1 cellular context compared by ENCODE assay signal in the genomic region with DNA sequence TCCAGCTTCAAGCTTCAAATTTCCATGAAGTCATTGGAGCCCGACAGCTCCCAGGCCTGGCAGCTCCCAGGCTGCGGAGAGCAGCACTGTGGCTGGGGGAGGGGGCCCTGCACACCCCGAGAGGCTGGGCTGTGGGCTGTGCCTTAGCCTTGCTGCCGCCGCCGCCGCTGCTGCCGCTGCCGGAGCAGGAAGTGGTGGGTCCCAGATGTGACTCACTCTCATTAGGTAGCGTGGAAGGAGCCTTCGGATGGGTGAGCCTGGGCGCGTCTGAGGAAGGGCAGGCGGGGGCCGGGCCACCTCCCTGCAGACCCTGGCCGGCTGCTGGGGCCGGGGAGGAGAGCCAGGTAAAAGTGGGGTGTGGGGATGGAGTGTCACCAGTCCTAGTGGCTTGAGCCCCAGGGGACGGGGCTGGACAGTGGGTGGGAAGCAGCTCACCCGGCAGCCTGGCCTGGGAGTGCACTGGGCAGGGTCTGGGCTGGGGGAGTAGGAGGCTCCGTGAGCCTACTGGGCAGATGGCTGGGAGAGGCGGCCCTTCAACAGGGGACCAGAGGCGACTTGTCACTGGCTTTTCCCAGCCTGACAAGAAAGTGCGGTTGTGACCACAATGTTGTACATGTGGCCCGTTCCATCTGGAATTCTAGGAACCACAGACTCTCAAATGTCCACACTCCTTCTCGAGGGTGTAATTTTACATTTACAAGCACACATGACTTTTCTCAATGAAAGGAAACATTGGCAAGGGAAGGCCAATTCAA.
TF ChIP-seq lines count a peak whose summit lies in the region.

A gene (plus strand): TSS at position 215 of the 755 bp plus-strand sequence. CDS start 21,629 bp downstream, outside the sequence.

TF ChIP-seq in K562, 482 proteins besides CTCF, POLR2A, EP300 and RAD21 (continued from another document and continues in another):
- no peak for TF ChIP-seq RBM17 (IDR thresholded peaks at IDR 0.05; ENCODE audit: borderline replicate concordance, low read depth, low read length)
- peak; percentile 70 for TF ChIP-seq SMARCA4 (IDR thresholded peaks at IDR 0.05)
- no peak for TF ChIP-seq MBD2 (IDR thresholded peaks at IDR 0.05; ENCODE audit: borderline replicate concordance, low read depth)
- peak; percentile 49; the same call in 1 of the 2 replicates for TF ChIP-seq ELF4 (CRISPR knock-in tag; IDR thresholded peaks at IDR 0.05)
- peak; percentile 32; the same call in 1 of the 2 replicates for TF ChIP-seq HCFC1 (IDR thresholded peaks at IDR 0.05; ENCODE audit: low read depth, low read length)
- TF ChIP-seq, protein P1, sequence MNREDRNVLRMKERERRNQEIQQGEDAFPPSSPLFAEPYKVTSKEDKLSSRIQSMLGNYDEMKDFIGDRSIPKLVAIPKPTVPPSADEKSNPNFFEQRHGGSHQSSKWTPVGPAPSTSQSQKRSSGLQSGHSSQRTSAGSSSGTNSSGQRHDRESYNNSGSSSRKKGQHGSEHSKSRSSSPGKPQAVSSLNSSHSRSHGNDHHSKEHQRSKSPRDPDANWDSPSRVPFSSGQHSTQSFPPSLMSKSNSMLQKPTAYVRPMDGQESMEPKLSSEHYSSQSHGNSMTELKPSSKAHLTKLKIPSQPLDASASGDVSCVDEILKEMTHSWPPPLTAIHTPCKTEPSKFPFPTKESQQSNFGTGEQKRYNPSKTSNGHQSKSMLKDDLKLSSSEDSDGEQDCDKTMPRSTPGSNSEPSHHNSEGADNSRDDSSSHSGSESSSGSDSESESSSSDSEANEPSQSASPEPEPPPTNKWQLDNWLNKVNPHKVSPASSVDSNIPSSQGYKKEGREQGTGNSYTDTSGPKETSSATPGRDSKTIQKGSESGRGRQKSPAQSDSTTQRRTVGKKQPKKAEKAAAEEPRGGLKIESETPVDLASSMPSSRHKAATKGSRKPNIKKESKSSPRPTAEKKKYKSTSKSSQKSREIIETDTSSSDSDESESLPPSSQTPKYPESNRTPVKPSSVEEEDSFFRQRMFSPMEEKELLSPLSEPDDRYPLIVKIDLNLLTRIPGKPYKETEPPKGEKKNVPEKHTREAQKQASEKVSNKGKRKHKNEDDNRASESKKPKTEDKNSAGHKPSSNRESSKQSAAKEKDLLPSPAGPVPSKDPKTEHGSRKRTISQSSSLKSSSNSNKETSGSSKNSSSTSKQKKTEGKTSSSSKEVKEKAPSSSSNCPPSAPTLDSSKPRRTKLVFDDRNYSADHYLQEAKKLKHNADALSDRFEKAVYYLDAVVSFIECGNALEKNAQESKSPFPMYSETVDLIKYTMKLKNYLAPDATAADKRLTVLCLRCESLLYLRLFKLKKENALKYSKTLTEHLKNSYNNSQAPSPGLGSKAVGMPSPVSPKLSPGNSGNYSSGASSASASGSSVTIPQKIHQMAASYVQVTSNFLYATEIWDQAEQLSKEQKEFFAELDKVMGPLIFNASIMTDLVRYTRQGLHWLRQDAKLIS (CRISPR knock-in tag; IDR thresholded peaks at IDR 0.05): 0 out of 2 replicates have a peak, but pooled peaks have one; percentile 38
- TF ChIP-seq, protein P2, sequence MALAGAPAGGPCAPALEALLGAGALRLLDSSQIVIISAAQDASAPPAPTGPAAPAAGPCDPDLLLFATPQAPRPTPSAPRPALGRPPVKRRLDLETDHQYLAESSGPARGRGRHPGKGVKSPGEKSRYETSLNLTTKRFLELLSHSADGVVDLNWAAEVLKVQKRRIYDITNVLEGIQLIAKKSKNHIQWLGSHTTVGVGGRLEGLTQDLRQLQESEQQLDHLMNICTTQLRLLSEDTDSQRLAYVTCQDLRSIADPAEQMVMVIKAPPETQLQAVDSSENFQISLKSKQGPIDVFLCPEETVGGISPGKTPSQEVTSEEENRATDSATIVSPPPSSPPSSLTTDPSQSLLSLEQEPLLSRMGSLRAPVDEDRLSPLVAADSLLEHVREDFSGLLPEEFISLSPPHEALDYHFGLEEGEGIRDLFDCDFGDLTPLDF (CRISPR knock-in tag; IDR thresholded peaks at IDR 0.05): no peak
- peak; percentile 93 for TF ChIP-seq CBX1 (IDR thresholded peaks at IDR 0.05; ENCODE audit: low read depth)
- peak in 1 of 2 experiments; percentile 84; a peak in 2 of 4 replicates for TF ChIP-seq HDAC1 (IDR thresholded peaks at IDR 0.05)
- TF ChIP-seq POLR2B (IDR thresholded peaks at IDR 0.05; ENCODE audit: low read depth, partially characterized antibody): peak; percentile 61
- TF ChIP-seq SRSF3 (IDR thresholded peaks at IDR 0.05; ENCODE audit: insufficient read depth, low read length): no peak
- TF ChIP-seq ZFP36 (IDR thresholded peaks at IDR 0.05; ENCODE audit: low read depth, low read length, partially characterized antibody): peak; percentile 47
- TF ChIP-seq, protein P3, sequence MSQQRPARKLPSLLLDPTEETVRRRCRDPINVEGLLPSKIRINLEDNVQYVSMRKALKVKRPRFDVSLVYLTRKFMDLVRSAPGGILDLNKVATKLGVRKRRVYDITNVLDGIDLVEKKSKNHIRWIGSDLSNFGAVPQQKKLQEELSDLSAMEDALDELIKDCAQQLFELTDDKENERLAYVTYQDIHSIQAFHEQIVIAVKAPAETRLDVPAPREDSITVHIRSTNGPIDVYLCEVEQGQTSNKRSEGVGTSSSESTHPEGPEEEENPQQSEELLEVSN (IDR thresholded peaks at IDR 0.05; ENCODE audit: borderline replicate concordance in 1 of 2, extremely low read depth in 1 of 2, insufficient read depth in 1 of 2, insufficient read length in 1 of 2, low read depth in 1 of 2, low read length in 1 of 2, poor library complexity in 1 of 2, severe bottlenecking in 1 of 2): peak in 1 of 2 experiments; percentile 56
- TF ChIP-seq, protein P4, sequence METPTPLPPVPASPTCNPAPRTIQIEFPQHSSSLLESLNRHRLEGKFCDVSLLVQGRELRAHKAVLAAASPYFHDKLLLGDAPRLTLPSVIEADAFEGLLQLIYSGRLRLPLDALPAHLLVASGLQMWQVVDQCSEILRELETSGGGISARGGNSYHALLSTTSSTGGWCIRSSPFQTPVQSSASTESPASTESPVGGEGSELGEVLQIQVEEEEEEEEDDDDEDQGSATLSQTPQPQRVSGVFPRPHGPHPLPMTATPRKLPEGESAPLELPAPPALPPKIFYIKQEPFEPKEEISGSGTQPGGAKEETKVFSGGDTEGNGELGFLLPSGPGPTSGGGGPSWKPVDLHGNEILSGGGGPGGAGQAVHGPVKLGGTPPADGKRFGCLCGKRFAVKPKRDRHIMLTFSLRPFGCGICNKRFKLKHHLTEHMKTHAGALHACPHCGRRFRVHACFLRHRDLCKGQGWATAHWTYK (CRISPR knock-in tag; IDR thresholded peaks at IDR 0.05): 0 out of 2 replicates have a peak, but pooled peaks have one; percentile 23
- no peak for TF ChIP-seq PTTG1 (tag; IDR thresholded peaks at IDR 0.05; ENCODE audit: low read depth)
- TF ChIP-seq PHTF2 (CRISPR knock-in tag; IDR thresholded peaks at IDR 0.05): no peak
- no peak for TF ChIP-seq MEIS2 (IDR thresholded peaks at IDR 0.05; ENCODE audit: partially characterized antibody)
- TF ChIP-seq ZNF583 (CRISPR knock-in tag; IDR thresholded peaks at IDR 0.05): no peak
- peak; percentile 83 for TF ChIP-seq SMAD4 (CRISPR knock-in tag; conservative IDR thresholded peaks at IDR 0.05)
- TF ChIP-seq JUN (IDR thresholded peaks at IDR 0.05; ENCODE audit: borderline replicate concordance, low read depth, low read length): peak; percentile 72
- peak; percentile 56; the same call in 1 of the 2 replicates for TF ChIP-seq JUN (CRISPR knock-in tag; IDR thresholded peaks at IDR 0.05; ENCODE audit: borderline replicate concordance)
- TF ChIP-seq GTF2A2 (tag; IDR thresholded peaks at IDR 0.05): no peak
- TF ChIP-seq GABPB1 (CRISPR knock-in tag; IDR thresholded peaks at IDR 0.05): peak; percentile 78
- TF ChIP-seq NFRKB (IDR thresholded peaks at IDR 0.05; ENCODE audit: low read depth): peak; percentile 46; the same call in 1 of the 2 replicates
- TF ChIP-seq, protein P5, sequence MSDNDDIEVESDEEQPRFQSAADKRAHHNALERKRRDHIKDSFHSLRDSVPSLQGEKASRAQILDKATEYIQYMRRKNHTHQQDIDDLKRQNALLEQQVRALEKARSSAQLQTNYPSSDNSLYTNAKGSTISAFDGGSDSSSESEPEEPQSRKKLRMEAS (CRISPR knock-in tag; IDR thresholded peaks at IDR 0.05): peak; percentile 91
- peak; percentile 39; the same call in 1 of the 2 replicates for TF ChIP-seq SMARCA5 (IDR thresholded peaks at IDR 0.05)
- peak; percentile 93 for TF ChIP-seq JUND (IDR thresholded peaks at IDR 0.05; ENCODE audit: borderline replicate concordance, low read depth, low read length)
- TF ChIP-seq JUND (tag; IDR thresholded peaks at IDR 0.05; ENCODE audit: borderline replicate concordance, low read depth, low read length): peak; percentile 85; the same call in 1 of the 3 replicates
- TF ChIP-seq CXXC5 (CRISPR knock-in tag; IDR thresholded peaks at IDR 0.05): peak; percentile 74
- peak; percentile 77 for TF ChIP-seq TBP (optimal IDR thresholded peaks at IDR 0.05; ENCODE audit: low read depth, low read length)
- TF ChIP-seq, protein P6, sequence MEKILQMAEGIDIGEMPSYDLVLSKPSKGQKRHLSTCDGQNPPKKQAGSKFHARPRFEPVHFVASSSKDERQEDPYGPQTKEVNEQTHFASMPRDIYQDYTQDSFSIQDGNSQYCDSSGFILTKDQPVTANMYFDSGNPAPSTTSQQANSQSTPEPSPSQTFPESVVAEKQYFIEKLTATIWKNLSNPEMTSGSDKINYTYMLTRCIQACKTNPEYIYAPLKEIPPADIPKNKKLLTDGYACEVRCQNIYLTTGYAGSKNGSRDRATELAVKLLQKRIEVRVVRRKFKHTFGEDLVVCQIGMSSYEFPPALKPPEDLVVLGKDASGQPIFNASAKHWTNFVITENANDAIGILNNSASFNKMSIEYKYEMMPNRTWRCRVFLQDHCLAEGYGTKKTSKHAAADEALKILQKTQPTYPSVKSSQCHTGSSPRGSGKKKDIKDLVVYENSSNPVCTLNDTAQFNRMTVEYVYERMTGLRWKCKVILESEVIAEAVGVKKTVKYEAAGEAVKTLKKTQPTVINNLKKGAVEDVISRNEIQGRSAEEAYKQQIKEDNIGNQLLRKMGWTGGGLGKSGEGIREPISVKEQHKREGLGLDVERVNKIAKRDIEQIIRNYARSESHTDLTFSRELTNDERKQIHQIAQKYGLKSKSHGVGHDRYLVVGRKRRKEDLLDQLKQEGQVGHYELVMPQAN (IDR thresholded peaks at IDR 0.05; ENCODE audit: borderline replicate concordance): peak; percentile 72
- TF ChIP-seq, protein P7, sequence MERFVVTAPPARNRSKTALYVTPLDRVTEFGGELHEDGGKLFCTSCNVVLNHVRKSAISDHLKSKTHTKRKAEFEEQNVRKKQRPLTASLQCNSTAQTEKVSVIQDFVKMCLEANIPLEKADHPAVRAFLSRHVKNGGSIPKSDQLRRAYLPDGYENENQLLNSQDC (CRISPR knock-in tag; IDR thresholded peaks at IDR 0.05): 0 out of 2 replicates have a peak, but pooled peaks have one; percentile 3
- peak; percentile 86 for TF ChIP-seq SUPT5H (IDR thresholded peaks at IDR 0.05)
- TF ChIP-seq, protein P8, sequence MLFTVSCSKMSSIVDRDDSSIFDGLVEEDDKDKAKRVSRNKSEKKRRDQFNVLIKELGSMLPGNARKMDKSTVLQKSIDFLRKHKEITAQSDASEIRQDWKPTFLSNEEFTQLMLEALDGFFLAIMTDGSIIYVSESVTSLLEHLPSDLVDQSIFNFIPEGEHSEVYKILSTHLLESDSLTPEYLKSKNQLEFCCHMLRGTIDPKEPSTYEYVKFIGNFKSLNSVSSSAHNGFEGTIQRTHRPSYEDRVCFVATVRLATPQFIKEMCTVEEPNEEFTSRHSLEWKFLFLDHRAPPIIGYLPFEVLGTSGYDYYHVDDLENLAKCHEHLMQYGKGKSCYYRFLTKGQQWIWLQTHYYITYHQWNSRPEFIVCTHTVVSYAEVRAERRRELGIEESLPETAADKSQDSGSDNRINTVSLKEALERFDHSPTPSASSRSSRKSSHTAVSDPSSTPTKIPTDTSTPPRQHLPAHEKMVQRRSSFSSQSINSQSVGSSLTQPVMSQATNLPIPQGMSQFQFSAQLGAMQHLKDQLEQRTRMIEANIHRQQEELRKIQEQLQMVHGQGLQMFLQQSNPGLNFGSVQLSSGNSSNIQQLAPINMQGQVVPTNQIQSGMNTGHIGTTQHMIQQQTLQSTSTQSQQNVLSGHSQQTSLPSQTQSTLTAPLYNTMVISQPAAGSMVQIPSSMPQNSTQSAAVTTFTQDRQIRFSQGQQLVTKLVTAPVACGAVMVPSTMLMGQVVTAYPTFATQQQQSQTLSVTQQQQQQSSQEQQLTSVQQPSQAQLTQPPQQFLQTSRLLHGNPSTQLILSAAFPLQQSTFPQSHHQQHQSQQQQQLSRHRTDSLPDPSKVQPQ (CRISPR knock-in tag; IDR thresholded peaks at IDR 0.05; ENCODE audit: borderline replicate concordance): no peak
- TF ChIP-seq TAF9B (IDR thresholded peaks at IDR 0.05; ENCODE audit: partially characterized antibody): peak; percentile 58
- peak in 2 of 3 experiments; percentile 47 to 71 for TF ChIP-seq YY1 (IDR thresholded peaks at IDR 0.05; ENCODE audit: borderline replicate concordance in 1 of 3, control insufficient read depth in 1 of 3, extremely low read depth in 1 of 3, insufficient read depth in 3 of 3, insufficient read length in 1 of 3, insufficient replicate concordance in 2 of 3, low read depth in 1 of 3, low read length in 2 of 3)
- 0 out of 2 replicates have a peak, but pooled peaks have one; percentile 55 for TF ChIP-seq ZNF830 (CRISPR knock-in tag; IDR thresholded peaks at IDR 0.05)
- TF ChIP-seq, protein P9, sequence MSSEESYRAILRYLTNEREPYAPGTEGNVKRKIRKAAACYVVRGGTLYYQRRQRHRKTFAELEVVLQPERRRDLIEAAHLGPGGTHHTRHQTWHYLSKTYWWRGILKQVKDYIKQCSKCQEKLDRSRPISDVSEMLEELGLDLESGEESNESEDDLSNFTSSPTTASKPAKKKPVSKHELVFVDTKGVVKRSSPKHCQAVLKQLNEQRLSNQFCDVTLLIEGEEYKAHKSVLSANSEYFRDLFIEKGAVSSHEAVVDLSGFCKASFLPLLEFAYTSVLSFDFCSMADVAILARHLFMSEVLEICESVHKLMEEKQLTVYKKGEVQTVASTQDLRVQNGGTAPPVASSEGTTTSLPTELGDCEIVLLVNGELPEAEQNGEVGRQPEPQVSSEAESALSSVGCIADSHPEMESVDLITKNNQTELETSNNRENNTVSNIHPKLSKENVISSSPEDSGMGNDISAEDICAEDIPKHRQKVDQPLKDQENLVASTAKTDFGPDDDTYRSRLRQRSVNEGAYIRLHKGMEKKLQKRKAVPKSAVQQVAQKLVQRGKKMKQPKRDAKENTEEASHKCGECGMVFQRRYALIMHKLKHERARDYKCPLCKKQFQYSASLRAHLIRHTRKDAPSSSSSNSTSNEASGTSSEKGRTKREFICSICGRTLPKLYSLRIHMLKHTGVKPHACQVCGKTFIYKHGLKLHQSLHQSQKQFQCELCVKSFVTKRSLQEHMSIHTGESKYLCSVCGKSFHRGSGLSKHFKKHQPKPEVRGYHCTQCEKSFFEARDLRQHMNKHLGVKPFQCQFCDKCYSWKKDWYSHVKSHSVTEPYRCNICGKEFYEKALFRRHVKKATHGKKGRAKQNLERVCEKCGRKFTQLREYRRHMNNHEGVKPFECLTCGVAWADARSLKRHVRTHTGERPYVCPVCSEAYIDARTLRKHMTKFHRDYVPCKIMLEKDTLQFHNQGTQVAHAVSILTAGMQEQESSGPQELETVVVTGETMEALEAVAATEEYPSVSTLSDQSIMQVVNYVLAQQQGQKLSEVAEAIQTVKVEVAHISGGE (CRISPR knock-in tag; IDR thresholded peaks at IDR 0.05): peak in 1 of 3 experiments; percentile 62; a peak in 2 of 6 replicates
- peak; percentile 77 for TF ChIP-seq ELF2 (CRISPR knock-in tag; IDR thresholded peaks at IDR 0.05)
- no peak for TF ChIP-seq RUNX1 (IDR thresholded peaks at IDR 0.05; ENCODE audit: low read depth)
- peak; percentile 61; the same call in 1 of the 2 replicates for TF ChIP-seq POLR2AphosphoS5 (IDR thresholded peaks at IDR 0.05; ENCODE audit: control insufficient read depth, insufficient read depth, low read depth, low read length)
